In genomic region chr14:102523200-102524025, GRCh38 we compare ENCODE assay signal across 9 cellular contexts. TPM values are rescaled to one million over a fixed set of nuclear protein-coding genes. Genes with fewer than 3 reads are reported as not detected.
DNase-seq lines count a peak whose midpoint lies in the region; ATAC-seq and TF ChIP-seq lines count a peak whose summit lies in the region.
"Had no signal": no experiment of that assay in that cellular context is flagged by ENCODE, and none has a peak within 500 bp of the region (broad histone marks: within the 10 kb centered on the region; RNA-seq: fewer than 3 reads in every experiment).

No MANE protein-coding gene starts in this region.

- peak overlapping the region; percentile 88 to 97 (median 96) for H3K27ac ChIP-seq in esophagus squamous epithelium
- peak overlapping the region in 13 of 21 experiments; percentile 46 to 88 (median 79) for H3K27ac ChIP-seq in skin epidermis

- no peak for ATAC-seq in GM18511 (IDR thresholded peaks at IDR 0.05; ENCODE audit: unreplicated experiment)

- no peak overlapping the region for H3K4me3 ChIP-seq in NT2/D1 (ENCODE audit: insufficient read length, low read depth)
- H3K4me3 ChIP-seq in esophagus squamous epithelium: peak overlapping the region; percentile 42 to 76 (median 60)
- peak overlapping the region in 3 of 7 experiments; percentile 51 to 59 (median 56) for H3K4me3 ChIP-seq in skin epidermis

- no peaks in the 10 kb centered on the region for H3K27me3 ChIP-seq in NT2/D1 (ENCODE audit: insufficient read depth, insufficient read length)
- H3K27me3 ChIP-seq in esophagus squamous epithelium: no peaks in the 10 kb centered on the region
- H3K27me3 ChIP-seq: pancreas had no signal

- H3K9ac ChIP-seq in NT2/D1 (ENCODE audit: insufficient read length, low read depth): peak overlapping the region; percentile 42

- 47 to 63% methylated on average over 11 to 12 of the region's 26 CpGs for WGBS in esophagus squamous epithelium, 2 donors

- intact Hi-C loops in esophagus squamous epithelium (cut with DNase I): loop anchor here (5.0 kb wide), 1 partner anchor 69 kb away; the partner anchor contains the start of gene RCOR1

- DNase-seq in NCI-H82 (lab: John Stamatoyannopoulos, UW) (peak; percentile 52), NCI-H82 treated with DMSO at 0.1 percent for 48 hours (lab: John Stamatoyannopoulos, UW; ENCODE audit: unreplicated experiment) (no peak), NT2/D1 (ENCODE audit: low read depth, low spot score) (no peak), esophagus squamous epithelium (lab: John Stamatoyannopoulos, UW) (no peak), AG08396 (ENCODE audit: low spot score) (no peak), NK-92 (lab: John Stamatoyannopoulos, UW; ENCODE audit: unreplicated experiment) (no peak)

- H3K4me1 ChIP-seq in NT2/D1 (ENCODE audit: insufficient read depth, insufficient read length) (peaks cover 7% of the 10 kb centered on the region), esophagus squamous epithelium (peaks cover 15 to 44% (median 21%) of the 10 kb centered on the region in 3 donors)

- TF ChIP-seq POLR2A in esophagus squamous epithelium (IDR thresholded peaks at IDR 0.05): no peak

- H3K36me3 ChIP-seq in NT2/D1 (ENCODE audit: insufficient read depth, insufficient read length, low read length) (no peaks in the 10 kb centered on the region), esophagus squamous epithelium (no peaks in the 10 kb centered on the region)
- H3K36me3 ChIP-seq: pancreas had no signal

- H3K9me3 ChIP-seq in NT2/D1 (ENCODE audit: insufficient read depth, low read length) (no peaks in the 10 kb centered on the region), esophagus squamous epithelium (no peaks in the 10 kb centered on the region)
- H3K9me3 ChIP-seq: pancreas had no signal

- no peak for TF ChIP-seq CTCF in esophagus squamous epithelium (IDR thresholded peaks at IDR 0.05)

RNA-seq across cellular contexts. Expression of gene ANKRD9, which starts 13.8 kb away (rescaled TPM):
- 10 to 100 TPM; 20.0 to 39.0 (median 30.2) TPM for total RNA-seq in esophagus squamous epithelium
